1 cellular context compared by ENCODE assay signal in the genomic region with DNA sequence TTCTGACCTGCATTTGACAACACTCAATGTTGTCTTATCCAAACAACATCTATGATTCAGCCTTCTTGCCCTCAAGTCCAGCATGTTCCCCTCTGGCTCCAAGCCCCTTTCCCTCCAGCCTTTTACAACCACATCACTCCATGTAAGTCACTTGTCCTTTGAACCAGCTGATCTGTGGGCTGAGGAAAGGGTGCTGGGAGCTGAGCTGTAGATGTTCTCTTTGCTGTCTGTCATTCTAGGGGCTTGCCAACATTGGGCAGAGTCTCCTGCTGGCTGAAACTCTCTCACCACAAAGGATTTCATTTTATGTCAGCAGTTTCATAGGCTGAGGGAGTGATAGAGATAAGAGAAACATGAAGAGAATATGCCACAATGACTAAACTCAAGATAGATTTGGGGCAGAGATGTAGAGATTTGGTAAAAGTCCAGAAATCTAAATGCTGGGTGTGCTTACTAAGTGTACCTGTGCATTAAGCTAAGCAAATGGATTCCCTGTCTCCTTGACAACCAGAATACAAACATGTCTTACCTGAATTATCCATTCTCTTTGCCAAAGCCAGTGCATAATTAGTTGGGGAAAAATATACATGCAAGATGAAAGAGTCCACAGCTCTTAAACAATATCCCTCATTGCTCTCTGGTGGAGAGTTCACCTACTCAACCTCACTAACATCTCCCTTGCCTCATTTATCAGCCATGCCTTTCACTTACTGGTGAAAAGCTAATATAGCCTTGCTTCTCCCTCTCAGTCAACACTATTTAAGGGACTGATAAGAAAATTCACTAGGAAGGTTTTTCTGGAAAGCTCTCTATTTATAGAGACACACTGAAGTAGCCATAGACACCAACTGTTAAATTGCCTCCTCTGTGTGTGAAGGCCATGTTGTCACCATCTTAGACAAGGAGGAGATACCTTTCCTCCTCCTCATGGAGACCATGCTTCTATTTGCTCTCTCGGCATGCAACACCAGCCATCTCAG.
TF ChIP-seq lines count a peak whose summit lies in the region.

No MANE protein-coding gene starts in this region.

TF ChIP-seq in A549, 52 proteins besides CTCF, POLR2A, EP300 and RAD21 (continued from another document):
- TF ChIP-seq EHMT2 (IDR thresholded peaks at IDR 0.05; ENCODE audit: low read depth), result no peak
- no peak for TF ChIP-seq NR3C1 (IDR thresholded peaks at IDR 0.05)
- TF ChIP-seq MAFK (IDR thresholded peaks at IDR 0.05; ENCODE audit: partially characterized antibody), result no peak
- TF ChIP-seq MAZ (IDR thresholded peaks at IDR 0.05; ENCODE audit: borderline replicate concordance, low read depth, low read length), result no peak
- no peak for TF ChIP-seq CEBPB (IDR thresholded peaks at IDR 0.05)
- TF ChIP-seq, protein P1, sequence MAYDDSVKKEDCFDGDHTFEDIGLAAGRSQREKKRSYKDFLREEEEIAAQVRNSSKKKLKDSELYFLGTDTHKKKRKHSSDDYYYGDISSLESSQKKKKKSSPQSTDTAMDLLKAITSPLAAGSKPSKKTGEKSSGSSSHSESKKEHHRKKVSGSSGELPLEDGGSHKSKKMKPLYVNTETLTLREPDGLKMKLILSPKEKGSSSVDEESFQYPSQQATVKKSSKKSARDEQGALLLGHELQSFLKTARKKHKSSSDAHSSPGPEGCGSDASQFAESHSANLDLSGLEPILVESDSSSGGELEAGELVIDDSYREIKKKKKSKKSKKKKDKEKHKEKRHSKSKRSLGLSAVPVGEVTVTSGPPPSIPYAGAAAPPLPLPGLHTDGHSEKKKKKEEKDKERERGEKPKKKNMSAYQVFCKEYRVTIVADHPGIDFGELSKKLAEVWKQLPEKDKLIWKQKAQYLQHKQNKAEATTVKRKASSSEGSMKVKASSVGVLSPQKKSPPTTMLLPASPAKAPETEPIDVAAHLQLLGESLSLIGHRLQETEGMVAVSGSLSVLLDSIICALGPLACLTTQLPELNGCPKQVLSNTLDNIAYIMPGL (CRISPR knock-in tag; IDR thresholded peaks at IDR 0.05; ENCODE audit: borderline replicate concordance), result no peak
- TF ChIP-seq, protein P2, sequence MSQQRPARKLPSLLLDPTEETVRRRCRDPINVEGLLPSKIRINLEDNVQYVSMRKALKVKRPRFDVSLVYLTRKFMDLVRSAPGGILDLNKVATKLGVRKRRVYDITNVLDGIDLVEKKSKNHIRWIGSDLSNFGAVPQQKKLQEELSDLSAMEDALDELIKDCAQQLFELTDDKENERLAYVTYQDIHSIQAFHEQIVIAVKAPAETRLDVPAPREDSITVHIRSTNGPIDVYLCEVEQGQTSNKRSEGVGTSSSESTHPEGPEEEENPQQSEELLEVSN (IDR thresholded peaks at IDR 0.05; ENCODE audit: borderline replicate concordance, low read depth), result no peak
- no peak for TF ChIP-seq HOXA7 (CRISPR knock-in tag; IDR thresholded peaks at IDR 0.05)
